Comparison of ENCODE assay signal across 20 cellular contexts in genomic region chrX:40142417-40142816, GRCh38. TPM values are rescaled to one million over a fixed set of nuclear protein-coding genes. Genes with fewer than 3 reads are reported as not detected.
DNase-seq lines count a peak whose midpoint lies in the region; FAIRE-seq lines count a peak whose summit lies in the region.
"Had no signal": no experiment of that assay in that cellular context is flagged by ENCODE, and none has a peak within 500 bp of the region (broad histone marks: within the 10 kb centered on the region; RNA-seq: fewer than 3 reads in every experiment).

No MANE protein-coding gene starts in this region.

- no peak overlapping the region for H4K8ac ChIP-seq in mesenchymal stem cell (ENCODE audit: low read length)

- H3K27me3 ChIP-seq in mesenchymal stem cell (ENCODE audit: control insufficient read depth in 1 of 2, insufficient read depth in 1 of 2, low read length in 2 of 2): peaks cover 0 to 46% of the 10 kb centered on the region in 2 experiments
- H3K27me3 ChIP-seq in stomach smooth muscle (ENCODE audit: control insufficient read depth in 1 of 2, insufficient read depth in 2 of 2, low read length in 2 of 2): peaks cover 0 to 14% of the 10 kb centered on the region in 2 donors

- no peak overlapping the region for H3K18ac ChIP-seq in mesenchymal stem cell (ENCODE audit: low read depth in 1 of 2, low read length in 2 of 2)

- no peak overlapping the region for H3K23ac ChIP-seq in mesenchymal stem cell (ENCODE audit: low read length in 2 of 2)

- H3K4me2 ChIP-seq in mesenchymal stem cell (ENCODE audit: low read length, poor library complexity, severe bottlenecking): no peak overlapping the region

- no peak overlapping the region for H3K4ac ChIP-seq in mesenchymal stem cell (ENCODE audit: low read depth in 1 of 2, low read length in 2 of 2)

- whole genome bisulfite sequencing in mesenchymal stem cell: 100% methylated on average over 5 of the region's 6 CpGs

- H3K4me1 ChIP-seq in mesenchymal stem cell (ENCODE audit: control insufficient read depth, insufficient read depth, low read depth, low read length) (peaks cover 25% of the 10 kb centered on the region), stomach smooth muscle (ENCODE audit: control insufficient read depth, insufficient read depth, low read length) (peaks cover 34% of the 10 kb centered on the region)
- H3K4me1 ChIP-seq: Caco-2 had no signal

- DNase-seq in NCI-H2171 treated with DMSO at 0.1 percent for 48 hours (lab: John Stamatoyannopoulos, UW) (peak; percentile 2), NCI-H2171 (lab: John Stamatoyannopoulos, UW) (no peak), RCC 7860 (ENCODE audit: low spot score) (peak; percentile 15), mesenchymal stem cell (no peak), OCI-M1 (lab: John Stamatoyannopoulos, UW) (no peak), DMS 273 treated with DMSO at 0.1 percent for 48 hours (lab: John Stamatoyannopoulos, UW) (no peak)
- no peak for DNase-seq in stimulated activated CD4-positive, alpha-beta T cell treated with anti-CD3 and anti-CD28 coated beads, Interleukin-2, amount 100 ng/mL, for 48 hours
- DNase-seq: Caco-2; CD4-positive, CD25-positive, alpha-beta regulatory T cell; GF-D8; KBM-7; NCI-H187; NCI-H2107; NCI-H226; NCI-H526 treated with DMSO at 0.1 percent for 48 hours; PC-3; SIG-M5 had no signal

- H3K4me3 ChIP-seq in mesenchymal stem cell (ENCODE audit: insufficient read depth in 1 of 2, low read depth in 1 of 2, low read length in 2 of 2): no peak overlapping the region
- no peak overlapping the region for H3K4me3 ChIP-seq in stomach smooth muscle (ENCODE audit: low read length in 2 of 2)

- H2BK5ac ChIP-seq in mesenchymal stem cell (ENCODE audit: low read depth, low read length, poor library complexity, severe bottlenecking): no peak overlapping the region

- no peak overlapping the region for H3K14ac ChIP-seq in mesenchymal stem cell (ENCODE audit: low read length in 2 of 2)

- H3K27ac ChIP-seq in mesenchymal stem cell (ENCODE audit: low read length, poor library complexity, severe bottlenecking) (no peak overlapping the region), stomach smooth muscle (ENCODE audit: low read length) (peak overlapping the region; percentile 41)
- H3K27ac ChIP-seq: 22Rv1, RWPE1 had no signal

- peak overlapping the region; percentile 7 for H2BK15ac ChIP-seq in mesenchymal stem cell (ENCODE audit: low read depth, poor library complexity, severe bottlenecking)

- no peak overlapping the region for H2AK5ac ChIP-seq in mesenchymal stem cell (ENCODE audit: low read length, severe bottlenecking)

- peaks cover 8% of the 10 kb centered on the region for H3K79me1 ChIP-seq in mesenchymal stem cell (replicated peaks; ENCODE audit: low read length, poor library complexity, severe bottlenecking)

- H3K36me3 ChIP-seq in mesenchymal stem cell (ENCODE audit: control insufficient read depth in 1 of 2, insufficient read depth in 2 of 2, low read depth in 1 of 2, low read length in 2 of 2): no peaks in the 10 kb centered on the region
- H3K36me3 ChIP-seq in stomach smooth muscle (ENCODE audit: control insufficient read depth in 2 of 2, insufficient read depth in 2 of 2, low read length in 2 of 2): no peaks in the 10 kb centered on the region

- H3K9ac ChIP-seq in mesenchymal stem cell (ENCODE audit: low read length) (no peak overlapping the region), stomach smooth muscle (ENCODE audit: low read length in 2 of 2) (no peak overlapping the region)

- H2BK12ac ChIP-seq in mesenchymal stem cell (ENCODE audit: low read length in 2 of 2): no peak overlapping the region

- no peak overlapping the region for H2BK120ac ChIP-seq in mesenchymal stem cell (ENCODE audit: low read depth, low read length)

- FAIRE-seq in RCC 7860 (lab: Jason Lieb, UNC): no peak

- H3K9me3 ChIP-seq in mesenchymal stem cell (ENCODE audit: control insufficient read depth, low read length) (no peaks in the 10 kb centered on the region), stomach smooth muscle (ENCODE audit: control insufficient read depth in 2 of 2, low read length in 2 of 2) (no peaks in the 10 kb centered on the region)
- H3K9me3 ChIP-seq: Caco-2 had no signal

- H2AFZ ChIP-seq in mesenchymal stem cell (ENCODE audit: low read depth, low read length): no peak overlapping the region

- H4K91ac ChIP-seq in mesenchymal stem cell (ENCODE audit: low read length): no peak overlapping the region

RNA-seq across cellular contexts. Expression of gene BCOR, which starts 44.7 kb away (rescaled TPM):
- 16.0 TPM for polyA plus RNA-seq in mesenchymal stem cell (2013, experiment 1 of 2)
- polyA plus RNA-seq in mesenchymal stem cell (2013, experiment 2 of 2): 14.9 TPM

Comparison
In these comparisons a context has a peak if more than half of its experiments do, and no peak if none do; other contexts are left out.
1. DNase-seq: peak in NCI-H2171 treated with DMSO at 0.1 percent for 48 hours (single experiment) and RCC 7860 (single experiment); none in NCI-H2171 (single experiment), mesenchymal stem cell (single experiment), OCI-M1 (single experiment), stimulated activated CD4-positive, alpha-beta T cell treated with anti-CD3 and anti-CD28 coated beads, Interleukin-2, amount 100 ng/mL, for 48 hours (0 of 2) and DMS 273 treated with DMSO at 0.1 percent for 48 hours (single experiment).